Comparison of ENCODE assay signal across 1 cellular context in the genomic region with DNA sequence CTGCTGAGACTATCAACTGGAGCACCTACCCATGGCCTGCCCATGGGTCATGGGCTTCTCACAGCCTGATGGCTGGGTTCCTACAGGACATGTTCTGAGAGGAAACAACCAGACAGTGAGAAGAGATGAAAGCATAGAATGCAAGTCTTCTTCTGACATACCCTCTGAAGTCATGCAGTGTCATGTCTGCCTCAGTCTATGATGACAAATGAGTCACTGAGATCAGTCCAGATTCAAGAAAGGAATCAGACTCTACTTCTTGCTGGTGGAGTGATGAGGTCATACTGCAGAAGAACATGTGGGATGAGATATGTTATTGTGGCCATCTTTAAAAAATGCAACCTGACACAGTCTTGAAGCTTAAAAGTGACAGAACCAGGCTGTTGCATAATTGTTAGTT.
TF ChIP-seq lines count a peak whose summit lies in the region.

No MANE protein-coding gene starts in this region.

TF ChIP-seq in endothelial cell of umbilical vein, 7 proteins besides CTCF, POLR2A, EP300 and RAD21 (continued from another document):
- no peak for TF ChIP-seq POLR2AphosphoS5 (IDR thresholded peaks at IDR 0.05; ENCODE audit: insufficient read depth, low read depth, low read length)
- no peak for TF ChIP-seq MYC (IDR thresholded peaks at IDR 0.05; ENCODE audit: low read depth, low read length)
TF ChIP-seq in endothelial cell of umbilical vein: peak in this region for 1.
